In the genomic region with DNA sequence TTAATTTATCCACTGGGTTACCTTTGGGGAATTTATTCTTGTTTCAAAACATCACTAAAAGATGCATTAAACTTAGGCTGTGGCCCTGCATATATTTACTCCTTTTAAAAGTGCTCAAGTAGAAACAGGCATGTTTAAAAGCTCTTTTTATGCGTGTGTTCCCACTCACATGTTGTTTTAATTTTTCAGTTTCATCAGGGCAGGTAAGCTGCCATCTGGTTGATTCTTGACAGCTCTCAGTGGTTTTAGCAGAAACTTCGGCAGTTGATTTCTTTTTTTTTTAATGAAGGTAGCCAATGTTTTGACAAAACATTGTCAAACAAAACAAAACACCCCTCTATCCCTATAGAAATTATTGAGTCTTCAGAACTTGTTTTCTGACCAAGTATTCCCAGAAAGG, we compare ENCODE assay signal across 1 cellular context.
TF ChIP-seq lines count a peak whose summit lies in the region.

No MANE protein-coding gene starts in this region.

TF ChIP-seq in GM23338, 12 proteins besides CTCF, POLR2A, EP300 and RAD21 (continued from another document):
- TF ChIP-seq, protein P1, sequence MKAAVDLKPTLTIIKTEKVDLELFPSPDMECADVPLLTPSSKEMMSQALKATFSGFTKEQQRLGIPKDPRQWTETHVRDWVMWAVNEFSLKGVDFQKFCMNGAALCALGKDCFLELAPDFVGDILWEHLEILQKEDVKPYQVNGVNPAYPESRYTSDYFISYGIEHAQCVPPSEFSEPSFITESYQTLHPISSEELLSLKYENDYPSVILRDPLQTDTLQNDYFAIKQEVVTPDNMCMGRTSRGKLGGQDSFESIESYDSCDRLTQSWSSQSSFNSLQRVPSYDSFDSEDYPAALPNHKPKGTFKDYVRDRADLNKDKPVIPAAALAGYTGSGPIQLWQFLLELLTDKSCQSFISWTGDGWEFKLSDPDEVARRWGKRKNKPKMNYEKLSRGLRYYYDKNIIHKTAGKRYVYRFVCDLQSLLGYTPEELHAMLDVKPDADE (IDR thresholded peaks at IDR 0.05): no peak
- no peak for TF ChIP-seq EZH2 (IDR thresholded peaks at IDR 0.05; ENCODE audit: low read depth, unreplicated experiment)
- TF ChIP-seq, protein P2, sequence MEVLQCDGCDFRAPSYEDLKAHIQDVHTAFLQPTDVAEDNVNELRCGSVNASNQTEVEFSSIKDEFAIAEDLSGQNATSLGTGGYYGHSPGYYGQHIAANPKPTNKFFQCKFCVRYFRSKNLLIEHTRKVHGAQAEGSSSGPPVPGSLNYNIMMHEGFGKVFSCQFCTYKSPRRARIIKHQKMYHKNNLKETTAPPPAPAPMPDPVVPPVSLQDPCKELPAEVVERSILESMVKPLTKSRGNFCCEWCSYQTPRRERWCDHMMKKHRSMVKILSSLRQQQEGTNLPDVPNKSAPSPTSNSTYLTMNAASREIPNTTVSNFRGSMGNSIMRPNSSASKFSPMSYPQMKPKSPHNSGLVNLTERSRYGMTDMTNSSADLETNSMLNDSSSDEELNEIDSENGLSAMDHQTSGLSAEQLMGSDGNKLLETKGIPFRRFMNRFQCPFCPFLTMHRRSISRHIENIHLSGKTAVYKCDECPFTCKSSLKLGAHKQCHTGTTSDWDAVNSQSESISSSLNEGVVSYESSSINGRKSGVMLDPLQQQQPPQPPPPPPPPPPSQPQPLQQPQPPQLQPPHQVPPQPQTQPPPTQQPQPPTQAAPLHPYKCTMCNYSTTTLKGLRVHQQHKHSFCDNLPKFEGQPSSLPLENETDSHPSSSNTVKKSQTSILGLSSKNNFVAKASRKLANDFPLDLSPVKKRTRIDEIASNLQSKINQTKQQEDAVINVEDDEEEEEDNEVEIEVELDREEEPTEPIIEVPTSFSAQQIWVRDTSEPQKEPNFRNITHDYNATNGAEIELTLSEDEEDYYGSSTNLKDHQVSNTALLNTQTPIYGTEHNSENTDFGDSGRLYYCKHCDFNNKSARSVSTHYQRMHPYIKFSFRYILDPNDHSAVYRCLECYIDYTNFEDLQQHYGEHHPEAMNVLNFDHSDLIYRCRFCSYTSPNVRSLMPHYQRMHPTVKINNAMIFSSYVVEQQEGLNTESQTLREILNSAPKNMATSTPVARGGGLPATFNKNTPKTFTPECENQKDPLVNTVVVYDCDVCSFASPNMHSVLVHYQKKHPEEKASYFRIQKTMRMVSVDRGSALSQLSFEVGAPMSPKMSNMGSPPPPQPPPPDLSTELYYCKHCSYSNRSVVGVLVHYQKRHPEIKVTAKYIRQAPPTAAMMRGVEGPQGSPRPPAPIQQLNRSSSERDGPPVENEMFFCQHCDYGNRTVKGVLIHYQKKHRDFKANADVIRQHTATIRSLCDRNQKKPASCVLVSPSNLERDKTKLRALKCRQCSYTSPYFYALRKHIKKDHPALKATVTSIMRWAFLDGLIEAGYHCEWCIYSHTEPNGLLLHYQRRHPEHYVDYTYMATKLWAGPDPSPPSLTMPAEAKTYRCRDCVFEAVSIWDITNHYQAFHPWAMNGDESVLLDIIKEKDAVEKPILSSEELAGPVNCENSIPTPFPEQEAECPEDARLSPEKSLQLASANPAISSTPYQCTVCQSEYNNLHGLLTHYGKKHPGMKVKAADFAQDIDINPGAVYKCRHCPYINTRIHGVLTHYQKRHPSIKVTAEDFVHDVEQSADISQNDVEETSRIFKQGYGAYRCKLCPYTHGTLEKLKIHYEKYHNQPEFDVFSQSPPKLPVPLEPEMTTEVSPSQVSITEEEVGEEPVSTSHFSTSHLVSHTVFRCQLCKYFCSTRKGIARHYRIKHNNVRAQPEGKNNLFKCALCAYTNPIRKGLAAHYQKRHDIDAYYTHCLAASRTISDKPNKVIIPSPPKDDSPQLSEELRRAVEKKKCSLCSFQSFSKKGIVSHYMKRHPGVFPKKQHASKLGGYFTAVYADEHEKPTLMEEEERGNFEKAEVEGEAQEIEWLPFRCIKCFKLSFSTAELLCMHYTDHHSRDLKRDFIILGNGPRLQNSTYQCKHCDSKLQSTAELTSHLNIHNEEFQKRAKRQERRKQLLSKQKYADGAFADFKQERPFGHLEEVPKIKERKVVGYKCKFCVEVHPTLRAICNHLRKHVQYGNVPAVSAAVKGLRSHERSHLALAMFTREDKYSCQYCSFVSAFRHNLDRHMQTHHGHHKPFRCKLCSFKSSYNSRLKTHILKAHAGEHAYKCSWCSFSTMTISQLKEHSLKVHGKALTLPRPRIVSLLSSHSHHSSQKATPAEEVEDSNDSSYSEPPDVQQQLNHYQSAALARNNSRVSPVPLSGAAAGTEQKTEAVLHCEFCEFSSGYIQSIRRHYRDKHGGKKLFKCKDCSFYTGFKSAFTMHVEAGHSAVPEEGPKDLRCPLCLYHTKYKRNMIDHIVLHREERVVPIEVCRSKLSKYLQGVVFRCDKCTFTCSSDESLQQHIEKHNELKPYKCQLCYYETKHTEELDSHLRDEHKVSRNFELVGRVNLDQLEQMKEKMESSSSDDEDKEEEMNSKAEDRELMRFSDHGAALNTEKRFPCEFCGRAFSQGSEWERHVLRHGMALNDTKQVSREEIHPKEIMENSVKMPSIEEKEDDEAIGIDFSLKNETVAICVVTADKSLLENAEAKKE (CRISPR knock-in tag; IDR thresholded peaks at IDR 0.05): no peak
- TF ChIP-seq REST (IDR thresholded peaks at IDR 0.05; ENCODE audit: unreplicated experiment): no peak
- no peak for TF ChIP-seq POLR2AphosphoS5 (IDR thresholded peaks at IDR 0.05; ENCODE audit: low read depth)
- TF ChIP-seq JUNB (IDR thresholded peaks at IDR 0.05; ENCODE audit: unreplicated experiment): no peak
